ENCODE assay signal across 17 cellular contexts in genomic region chr9:133339641-133340040, GRCh38. TPM values are rescaled to one million over a fixed set of nuclear protein-coding genes. Genes with fewer than 3 reads are reported as not detected.
DNase-seq lines count a peak whose midpoint lies in the region; ATAC-seq and TF ChIP-seq lines count a peak whose summit lies in the region.
"Had no signal": no experiment of that assay in that cellular context is flagged by ENCODE, and none has a peak within 500 bp of the region (broad histone marks: within the 10 kb centered on the region; RNA-seq: fewer than 3 reads in every experiment).

No MANE protein-coding gene starts in this region.

- no peaks in the 10 kb centered on the region for H3K27me3 ChIP-seq in left ventricle myocardium inferior (ENCODE audit: low read depth)
- H3K27me3 ChIP-seq: cardiac muscle cell, vagina had no signal

- no peak overlapping the region for H3K4me3 Mint-ChIP-seq in activated T-helper 17 cell treated with anti-CD3 and anti-CD28 coated beads, Interleukin-2, amount 50 U/mL, for 72 hours
- peak overlapping the region in 7 of 8 donors; percentile 43 to 86 (median 73) for H3K4me3 Mint-ChIP-seq in naive B cell

- H3K4me3 ChIP-seq in left ventricle myocardium inferior, result no peak overlapping the region
- H3K4me3 ChIP-seq: cardiac muscle cell, vagina had no signal

- H3K27me3 Mint-ChIP-seq in activated T-helper 17 cell treated with anti-CD3 and anti-CD28 coated beads, Interleukin-2, amount 50 U/mL, for 72 hours, result no peaks in the 10 kb centered on the region
- H3K27me3 Mint-ChIP-seq in naive B cell, result no peaks in the 10 kb centered on the region

- peaks cover 75% of the 10 kb centered on the region for H3K36me3 Mint-ChIP-seq in activated T-helper 17 cell treated with anti-CD3 and anti-CD28 coated beads, Interleukin-2, amount 50 U/mL, for 72 hours (ENCODE audit: low read depth)
- peaks cover 22 to 30% of the 10 kb centered on the region in 2 donors for H3K36me3 Mint-ChIP-seq in naive B cell

- H3K27ac ChIP-seq in left ventricle myocardium inferior (replicated peaks), result peak overlapping the region; percentile 56
- H3K27ac ChIP-seq: cardiac muscle cell, vagina had no signal

- H3K27ac Mint-ChIP-seq in activated T-helper 17 cell treated with anti-CD3 and anti-CD28 coated beads, Interleukin-2, amount 50 U/mL, for 72 hours, result peak overlapping the region; percentile 24
- peak overlapping the region in 5 of 6 donors; percentile 67 to 97 (median 94) for H3K27ac Mint-ChIP-seq in naive B cell

- ATAC-seq in left cardiac atrium, result no peak
- no peak for ATAC-seq in activated T-helper 17 cell treated with anti-CD3 and anti-CD28 coated beads, Interleukin-2, amount 50 U/mL, for 72 hours (replicated peaks)
- no peak for ATAC-seq in naive B cell (ENCODE audit: low read depth in 2 of 2)
- ATAC-seq: activated CD4-positive, CD25-positive, alpha-beta regulatory T cell treated with anti-CD3 and anti-CD28 coated beads, Interleukin-2, amount 50 U/mL, for 24 hours; esophagus mucosa had no signal

- peaks cover 30% of the 10 kb centered on the region for H3K4me1 ChIP-seq in left ventricle myocardium inferior

- H3K9me3 ChIP-seq in left ventricle myocardium inferior (replicated peaks), result no peaks in the 10 kb centered on the region
- H3K9me3 ChIP-seq: vagina had no signal

- H3K4me1 Mint-ChIP-seq in activated T-helper 17 cell treated with anti-CD3 and anti-CD28 coated beads, Interleukin-2, amount 50 U/mL, for 72 hours, result no peaks in the 10 kb centered on the region
- peaks cover 50 to 76% (median 70%) of the 10 kb centered on the region in 3 donors for H3K4me1 Mint-ChIP-seq in naive B cell

- intact Hi-C loops in left ventricle myocardium inferior (cut with micrococcal nuclease) (no loop called here), left cardiac atrium (cut with DNase I) (no loop called here)

- H3K9me3 Mint-ChIP-seq in activated T-helper 17 cell treated with anti-CD3 and anti-CD28 coated beads, Interleukin-2, amount 50 U/mL, for 72 hours, result no peaks in the 10 kb centered on the region
- H3K9me3 Mint-ChIP-seq in naive B cell, result peaks cover 0 to 10% (median 0%) of the 10 kb centered on the region in 7 donors

- no peak for TF ChIP-seq CTCF in left ventricle myocardium inferior (IDR thresholded peaks at IDR 0.05; ENCODE audit: borderline replicate concordance)

- DNase-seq in left ventricle myocardium inferior (no peak), left cardiac atrium (no peak), naive B cell (no peak), NK-92 (lab: John Stamatoyannopoulos, UW; ENCODE audit: unreplicated experiment) (no peak), superior temporal gyrus (ENCODE audit: extremely low spot score) (no peak), NCI-H345 treated with DMSO at 0.1 percent for 48 hours (lab: John Stamatoyannopoulos, UW; ENCODE audit: unreplicated experiment) (no peak), 8988T (no peak)
- DNase-seq: IMR-90, mesendoderm, NCI-H187 treated with DMSO at 0.1 percent for 48 hours, NCI-H446, retina had no signal

- H3K36me3 ChIP-seq in left ventricle myocardium inferior, result peaks cover 42% of the 10 kb centered on the region

RNA-seq across cellular contexts. Expression of gene SURF6, which starts 3.7 kb away (rescaled TPM):
- total RNA-seq in left ventricle myocardium inferior (11.6 TPM), left cardiac atrium (10 to 100 TPM; 11.1 to 12.2 TPM)
- 10 to 100 TPM; 17.4 to 26.3 TPM for total RNA-seq in activated T-helper 17 cell treated with anti-CD3 and anti-CD28 coated beads, Interleukin-2, amount 50 U/mL, for 72 hours
- polyA plus RNA-seq in naive B cell (ENCODE audit: low read depth in 6 of 6), result 10 to 100 TPM in 1 of 6 donors, 1 to 10 TPM in 4, under 1 TPM in 1; 0.09 to 13.0 (median 6.8) TPM

RNA-seq across cellular contexts. Expression of gene MED22, which starts 8.3 kb away (rescaled TPM):
- total RNA-seq in left ventricle myocardium inferior (18.4 TPM), left cardiac atrium (10 to 100 TPM; 18.2 to 22.7 TPM)
- total RNA-seq in activated T-helper 17 cell treated with anti-CD3 and anti-CD28 coated beads, Interleukin-2, amount 50 U/mL, for 72 hours, result 10 to 100 TPM; 21.3 to 29.9 TPM
- polyA plus RNA-seq in naive B cell (ENCODE audit: low read depth in 6 of 6), result 10 to 100 TPM; 14.9 to 36.8 (median 20.2) TPM

RNA-seq across cellular contexts. Expression of gene RPL7A, which starts 8.4 kb away (rescaled TPM):
- 859 TPM for total RNA-seq in left ventricle myocardium inferior
- 1,000 to 10,000 TPM; 1,074 to 1,076 TPM for total RNA-seq in left cardiac atrium
- total RNA-seq in activated T-helper 17 cell treated with anti-CD3 and anti-CD28 coated beads, Interleukin-2, amount 50 U/mL, for 72 hours, result 1,000 to 10,000 TPM; 3,005 to 3,350 TPM
- 1,000 to 10,000 TPM in 5 of 6 donors, 100 to 1,000 TPM in 1; 715 to 1,392 (median 1,075) TPM for polyA plus RNA-seq in naive B cell (ENCODE audit: low read depth in 6 of 6)

RNA-seq across cellular contexts. Expression of gene SURF1, which starts 16.6 kb away (rescaled TPM):
- total RNA-seq in left ventricle myocardium inferior (60.7 TPM), left cardiac atrium (10 to 100 TPM; 34.1 to 42.5 TPM)
- 10 to 100 TPM; 13.9 to 25.4 TPM for total RNA-seq in activated T-helper 17 cell treated with anti-CD3 and anti-CD28 coated beads, Interleukin-2, amount 50 U/mL, for 72 hours
- 100 to 1,000 TPM in 1 of 6 donors, 10 to 100 TPM in 5; 77.6 to 142 (median 94.1) TPM for polyA plus RNA-seq in naive B cell (ENCODE audit: low read depth in 6 of 6)

RNA-seq across cellular contexts. Expression of gene SURF2, which starts 16.7 kb away (rescaled TPM):
- total RNA-seq in left ventricle myocardium inferior (17.4 TPM), left cardiac atrium (10 to 100 TPM; 10.6 to 15.5 TPM)
- total RNA-seq in activated T-helper 17 cell treated with anti-CD3 and anti-CD28 coated beads, Interleukin-2, amount 50 U/mL, for 72 hours, result 10 to 100 TPM in 1 of 2 donors, 1 to 10 TPM in 1; 7.0 to 17.3 TPM
- polyA plus RNA-seq in naive B cell (ENCODE audit: low read depth in 6 of 6), result 10 to 100 TPM; 21.6 to 40.5 (median 28.1) TPM
